In genomic region chr1:212520746-212521145, GRCh38 we compare ENCODE assay signal across 13 cellular contexts.
DNase-seq lines count a peak whose midpoint lies in the region; TF ChIP-seq lines count a peak whose summit lies in the region.
"Had no signal": no experiment of that assay in that cellular context is flagged by ENCODE, and none has a peak within 500 bp of the region (broad histone marks: within the 10 kb centered on the region; RNA-seq: fewer than 3 reads in every experiment).

No MANE protein-coding gene starts in this region.

- peaks cover 16% of the 10 kb centered on the region for H3K27me3 Mint-ChIP-seq in nephron progenitor cell (ENCODE audit: low read depth, poor library complexity)

- peaks cover 13% of the 10 kb centered on the region for H3K4me1 Mint-ChIP-seq in nephron progenitor cell

- H3K36me3 Mint-ChIP-seq in nephron progenitor cell (ENCODE audit: low read depth), result no peaks in the 10 kb centered on the region
- H3K36me3 Mint-ChIP-seq: CD4-positive, CD25-positive, alpha-beta regulatory T cell had no signal

- DNase-seq in LoVo (ENCODE audit: low spot score) (peak; percentile 11), NCI-H524 treated with DMSO at 0.1 percent for 48 hours (lab: John Stamatoyannopoulos, UW) (peak; percentile 73), WERI-Rb-1 (peak; percentile 59), NCI-H2227 treated with DMSO at 0.1 percent for 48 hours (lab: John Stamatoyannopoulos, UW) (no peak), NCI-H774 (lab: John Stamatoyannopoulos, UW) (no peak), nucleus accumbens (lab: John Stamatoyannopoulos, UW) (no peak), nephron progenitor cell (no peak)
- DNase-seq: 8988T; CD4-positive, CD25-positive, alpha-beta regulatory T cell; DMS79 had no signal

- no peak overlapping the region for H3K4me3 Mint-ChIP-seq in nephron progenitor cell
- H3K4me3 Mint-ChIP-seq: CD4-positive, CD25-positive, alpha-beta regulatory T cell had no signal

- no peak overlapping the region for H3K27ac Mint-ChIP-seq in nephron progenitor cell
- H3K27ac Mint-ChIP-seq: CD4-positive, CD25-positive, alpha-beta regulatory T cell had no signal

- TF ChIP-seq CTCF in WERI-Rb-1 (IDR thresholded peaks at IDR 0.05; ENCODE audit: low read depth, low read length) (no peak), nephron progenitor cell (IDR thresholded peaks at IDR 0.05) (no peak)

- H3K9me3 Mint-ChIP-seq in nephron progenitor cell, result no peaks in the 10 kb centered on the region

- no peaks in the 10 kb centered on the region for H3K27me3 ChIP-seq in WERI-Rb-1 (ENCODE audit: insufficient read depth, low read depth, severe bottlenecking)
- H3K27me3 ChIP-seq in mucosa of rectum (ENCODE audit: control insufficient read depth in 2 of 2, insufficient read depth in 2 of 2, low read length in 2 of 2), result no peaks in the 10 kb centered on the region

- H3K9ac ChIP-seq in mucosa of rectum (ENCODE audit: low read depth in 1 of 2, low read length in 2 of 2), result no peak overlapping the region
- H3K9ac ChIP-seq: BLaER1 treated with 17β-estradiol and CSF1 and Interleukin-3, amounts not matched to agents 10 nM and 100 nM had no signal

- peaks cover 9 to 28% of the 10 kb centered on the region in 2 donors for H3K4me1 ChIP-seq in mucosa of rectum (ENCODE audit: control insufficient read depth in 2 of 2, insufficient read depth in 2 of 2, low read length in 2 of 2)

- H3K36me3 ChIP-seq in WERI-Rb-1, result no peaks in the 10 kb centered on the region
- no peaks in the 10 kb centered on the region for H3K36me3 ChIP-seq in mucosa of rectum (ENCODE audit: control insufficient read depth in 2 of 2, insufficient read depth in 2 of 2, low read length in 2 of 2)
- H3K36me3 ChIP-seq: BLaER1 treated with 17β-estradiol and CSF1 and Interleukin-3, amounts not matched to agents 10 nM and 100 nM had no signal

- peak overlapping the region; percentile 69 for H3K27ac ChIP-seq in WERI-Rb-1
- H3K27ac ChIP-seq in mucosa of rectum (ENCODE audit: low read depth in 2 of 2, low read length in 2 of 2), result peak overlapping the region; percentile 3 to 42
- H3K27ac ChIP-seq: BLaER1 treated with 17β-estradiol and CSF1 and Interleukin-3, amounts not matched to agents 10 nM and 100 nM had no signal

- H3K4me3 ChIP-seq in WERI-Rb-1 (ENCODE audit: low read depth, low read length) (no peak overlapping the region), mucosa of rectum (ENCODE audit: low read length in 2 of 2) (no peak overlapping the region)
- H3K4me3 ChIP-seq: BLaER1 treated with 17β-estradiol and CSF1 and Interleukin-3, amounts not matched to agents 10 nM and 100 nM; GM12878 had no signal

- H3K9me3 ChIP-seq in WERI-Rb-1 (ENCODE audit: severe bottlenecking) (peaks cover 3% of the 10 kb centered on the region), mucosa of rectum (ENCODE audit: control insufficient read depth in 2 of 2, low read length in 2 of 2) (no peaks in the 10 kb centered on the region)
- H3K9me3 ChIP-seq: BLaER1 treated with 17β-estradiol and CSF1 and Interleukin-3, amounts not matched to agents 10 nM and 100 nM had no signal

Comparison
In these comparisons a context has a peak if more than half of its experiments do, and no peak if none do; other contexts are left out.
1. DNase-seq: peak in LoVo (single experiment), NCI-H524 treated with DMSO at 0.1 percent for 48 hours (single experiment) and WERI-Rb-1 (single experiment); none in NCI-H2227 treated with DMSO at 0.1 percent for 48 hours (single experiment), NCI-H774 (single experiment), nucleus accumbens (0 of 56) and nephron progenitor cell (single experiment).